Comparison of ENCODE assay signal across 8 cellular contexts in the genomic region with DNA sequence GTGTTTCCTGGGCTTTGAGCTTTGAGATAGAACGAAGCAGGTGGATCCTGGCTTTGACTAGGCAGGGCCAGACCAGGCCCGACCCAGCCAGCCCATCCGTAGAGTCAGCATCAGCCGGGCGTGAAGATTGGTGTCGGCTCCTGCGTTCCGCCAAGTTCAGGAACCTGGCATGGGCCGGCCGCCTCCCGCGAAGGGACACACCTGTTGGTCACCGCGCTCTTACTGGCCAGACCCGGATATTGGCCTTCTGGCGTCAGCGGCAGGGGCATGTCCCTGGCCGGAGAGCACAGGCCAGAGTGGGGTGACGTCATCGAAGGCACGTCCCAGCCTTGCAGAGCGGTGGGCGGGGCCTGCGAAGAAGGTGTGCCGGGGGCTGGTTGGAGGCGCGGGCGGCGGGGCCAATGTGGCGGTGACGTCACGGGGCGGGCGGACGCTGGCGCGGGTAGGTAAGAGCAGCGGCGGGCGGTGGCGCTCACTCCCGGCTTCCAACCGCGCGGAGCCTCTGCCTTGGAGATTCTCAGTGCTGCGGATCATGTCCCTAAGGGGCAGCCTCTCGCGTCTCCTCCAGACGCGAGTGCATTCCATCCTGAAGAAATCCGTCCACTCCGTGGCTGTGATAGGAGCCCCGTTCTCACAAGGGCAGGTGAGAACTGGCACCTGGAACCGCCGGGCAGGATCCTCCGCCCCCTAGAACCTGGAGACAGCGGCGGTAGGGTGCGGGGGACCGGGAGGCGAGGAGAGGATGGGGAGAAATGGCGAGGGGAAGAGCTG. TPM values are rescaled to one million over a fixed set of nuclear protein-coding genes. Genes with fewer than 3 reads are reported as not detected.
DNase-seq lines count a peak whose midpoint lies in the region; TF ChIP-seq lines count a peak whose summit lies in the region.

ARG2 (plus strand) TSS at position 475 of the 771 bp plus-strand sequence; CDS start at position 533, 58 bp downstream.

- H3K27ac ChIP-seq in temporal lobe (ENCODE audit: low read depth, low read length): peak within 1 kb of the TSS; percentile 58

- in situ Hi-C loops in SK-MEL-5 (cut with HindIII; ENCODE audit: low pct_unique_long_range_greater_than_20kb, low sequenced_read_pairs): no loop called here

- DNase-seq in GM03348 (ENCODE audit: low spot score) (peak; percentile 94), HFF-Myc (ENCODE audit: extremely low read depth, low read depth) (peak; percentile 70), MV-4-11 (lab: John Stamatoyannopoulos, UW) (peak; percentile 82), SK-MEL-5 (ENCODE audit: low read depth, low spot score) (peak; percentile 91), globus pallidus (ENCODE audit: low spot score) (peak; percentile 93), nucleus accumbens (lab: John Stamatoyannopoulos, UW) (peak; percentile 39 to 98 (median 86))
- DNase-seq in activated naive CD4-positive, alpha-beta T cell treated with anti-CD3 and anti-CD28 coated beads, Interleukin-2, amount 50 U/mL, for 16 hours: peak; percentile 98

- TF ChIP-seq CTCF in HFF-Myc (IDR thresholded peaks at IDR 0.05; ENCODE audit: low read depth, low read length, missing control alignments): no peak

- peak within 1 kb of the TSS; percentile 69 for H3K4me3 ChIP-seq in HFF-Myc (replicated peaks; ENCODE audit: low read depth, low read length)

RNA-seq across cellular contexts. Expression of gene ARG2, which starts in this region (rescaled TPM):
- total RNA-seq in SK-MEL-5 (2014; rRNA removed; shearing (Covaris generic)): 3.1 and 5.3 TPM in 2 replicates
- polyA plus RNA-seq in SK-MEL-5 (2015; cell fraction: cytosol; rRNA removed): 2.5 and 5.2 TPM in 2 replicates
- 0.87 and 1.6 TPM in 2 replicates for polyA plus RNA-seq in SK-MEL-5 (2015; cell fraction: nucleus; rRNA removed)
- total RNA-seq in temporal lobe: 40.1 TPM

Comparison
In these comparisons a context has a peak if more than half of its experiments do, and no peak if none do; other contexts are left out.
1. Peak in every context shown above with its lines: DNase-seq, H3K4me3 ChIP-seq and H3K27ac ChIP-seq.